ENCODE assay signal across 14 cellular contexts in genomic region chr10:6525599-6526160, GRCh38.
"Had no signal": no experiment of that assay in that cellular context is flagged by ENCODE, and none has a peak within 500 bp of the region (broad histone marks: within the 10 kb centered on the region; RNA-seq: fewer than 3 reads in every experiment).

No MANE protein-coding gene starts in this region.

- DNase-seq: activated B cell treated with CpG ODN at 0.5 μM for 24 hours; activated CD4-positive, alpha-beta T cell treated with anti-CD3 and anti-CD28 coated beads, Interleukin-2, amount 10 ng/mL, durations not matched to agents 7 days and 5 days; activated effector memory CD4-positive, alpha-beta T cell treated with Interleukin-2 at 50 U/mL for 16 hours; activated naive CD8-positive, alpha-beta T cell treated with anti-CD3 and anti-CD28 coated beads for 36 hours; activated T-cell treated with anti-CD3 and anti-CD28 coated beads for 4 hours; aorta; mesendoderm; retina; stimulated activated CD4-positive, alpha-beta T cell treated with anti-CD3 and anti-CD28 coated beads, Interleukin-15, amount 100 ng/mL, for 24 hours; stimulated activated CD4-positive, alpha-beta T cell treated with anti-CD3 and anti-CD28 coated beads, Interleukin-4, amount 100 ng/mL, for 24 hours; stomach had no signal

- H3K27ac ChIP-seq: gastroesophageal sphincter, parathyroid adenoma, stomach, vagina had no signal

- H3K27me3 ChIP-seq: gastroesophageal sphincter, vagina had no signal

- H2AFZ ChIP-seq: parathyroid adenoma had no signal

- H3K4me3 ChIP-seq: gastroesophageal sphincter, stomach, vagina had no signal

- H3K9me3 ChIP-seq: gastroesophageal sphincter, stomach, vagina had no signal

- H3K79me2 ChIP-seq: parathyroid adenoma had no signal

- H3K4me1 ChIP-seq: gastroesophageal sphincter, parathyroid adenoma, stomach, vagina had no signal

- H3K9ac ChIP-seq: parathyroid adenoma had no signal

- H3K36me3 ChIP-seq: gastroesophageal sphincter, stomach, vagina had no signal
